21 cellular contexts compared by ENCODE assay signal in the genomic region with DNA sequence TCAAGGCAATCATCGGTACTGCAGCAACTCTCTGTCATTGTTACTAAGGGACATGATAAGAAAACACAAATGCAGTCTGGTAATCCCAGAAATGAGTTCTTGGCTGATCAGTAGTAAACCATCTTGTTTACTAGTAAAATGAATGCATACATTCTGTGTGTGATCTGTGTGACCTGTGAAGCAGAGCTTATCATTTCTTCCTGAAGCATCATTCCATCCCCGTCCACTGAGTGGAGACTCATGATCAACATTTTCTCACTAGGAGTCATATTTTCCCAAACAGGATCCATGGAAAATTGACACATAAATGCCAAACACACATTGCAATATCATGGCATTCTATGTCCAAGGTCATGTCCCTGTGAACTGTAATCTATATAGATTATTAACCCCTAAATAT.
"Had no signal": no experiment of that assay in that cellular context is flagged by ENCODE, and none has a peak within 500 bp of the region (broad histone marks: within the 10 kb centered on the region; RNA-seq: fewer than 3 reads in every experiment).

No MANE protein-coding gene starts in this region.

- H3K9me3 Mint-ChIP-seq: activated CD4-positive, alpha-beta memory T cell treated with anti-CD3 and anti-CD28 coated beads, Interleukin-2, amount 10 ng/mL, durations not matched to agents 7 days and 5 days; activated CD4-positive, alpha-beta T cell treated with anti-CD3 and anti-CD28 coated beads, Interleukin-2, amount 10 ng/mL, durations not matched to agents 24 days and 14 days; activated naive CD8-positive, alpha-beta T cell treated with anti-CD3 and anti-CD28 coated beads, Interleukin-2, amount 50 U/mL, for 24 hours had no signal

- H3K4me1 Mint-ChIP-seq: activated CD4-positive, alpha-beta memory T cell treated with anti-CD3 and anti-CD28 coated beads, Interleukin-2, amount 10 ng/mL, durations not matched to agents 7 days and 5 days; activated CD4-positive, alpha-beta T cell treated with anti-CD3 and anti-CD28 coated beads, Interleukin-2, amount 10 ng/mL, durations not matched to agents 24 days and 14 days; activated naive CD8-positive, alpha-beta T cell treated with anti-CD3 and anti-CD28 coated beads, Interleukin-2, amount 50 U/mL, for 24 hours; naive thymus-derived CD4-positive, alpha-beta T cell; stimulated activated memory B cell treated with anti-CD40 and anti-IgM and Interleukin-4, amounts not matched to agents 10 μg/mL and 1 μg/mL and 100 μg/mL, for 72 hours had no signal

- DNase-seq: activated CD4-positive, alpha-beta memory T cell treated with anti-CD3 and anti-CD28 coated beads, Interleukin-2, amount 10 ng/mL, durations not matched to agents 7 days and 5 days; activated CD4-positive, alpha-beta T cell treated with anti-CD3 and anti-CD28 coated beads, Interleukin-2, amount 10 ng/mL, durations not matched to agents 24 days and 14 days; activated gamma-delta T cell; activated naive CD4-positive, alpha-beta T cell treated with anti-CD3 and anti-CD28 coated beads, Interleukin-2, amount 50 U/mL, for 16 hours; activated naive CD8-positive, alpha-beta T cell treated with anti-CD3 and anti-CD28 coated beads, Interleukin-2, amount 50 U/mL, for 24 hours; activated T-cell treated with anti-CD3 and anti-CD28 coated beads for 4 hours; effector CD4-positive, alpha-beta T cell; erythroblast; foreskin melanocyte; kidney; naive thymus-derived CD4-positive, alpha-beta T cell; posterior cingulate gyrus; small intestine; stimulated activated CD4-positive, alpha-beta T cell treated with anti-CD3 and anti-CD28 coated beads, Interleukin-2, amount 100 ng/mL, for 24 hours; stomach; upper lobe of right lung had no signal

- H3K27me3 ChIP-seq: stomach, upper lobe of right lung had no signal

- H3K4me1 ChIP-seq: upper lobe of right lung had no signal

- H3K4me3 Mint-ChIP-seq: activated CD4-positive, alpha-beta memory T cell treated with anti-CD3 and anti-CD28 coated beads, Interleukin-2, amount 10 ng/mL, durations not matched to agents 7 days and 5 days; activated CD4-positive, alpha-beta T cell treated with anti-CD3 and anti-CD28 coated beads, Interleukin-2, amount 10 ng/mL, durations not matched to agents 24 days and 14 days; activated naive CD8-positive, alpha-beta T cell treated with anti-CD3 and anti-CD28 coated beads, Interleukin-2, amount 50 U/mL, for 24 hours; dendritic cell treated with granulocyte-macrophage colony-stimulating factor and Interleukin-4, amounts not matched to agents 40 ng/mL and 50 ng/mL, for 4 days; naive thymus-derived CD4-positive, alpha-beta T cell; neural crest cell; stimulated activated memory B cell treated with anti-CD40 and anti-IgM and Interleukin-4, amounts not matched to agents 10 μg/mL and 1 μg/mL and 100 μg/mL, for 72 hours had no signal

- H3K27ac Mint-ChIP-seq: activated CD4-positive, alpha-beta memory T cell treated with anti-CD3 and anti-CD28 coated beads, Interleukin-2, amount 10 ng/mL, durations not matched to agents 7 days and 5 days; activated CD4-positive, alpha-beta T cell treated with anti-CD3 and anti-CD28 coated beads, Interleukin-2, amount 10 ng/mL, durations not matched to agents 24 days and 14 days; activated naive CD8-positive, alpha-beta T cell treated with anti-CD3 and anti-CD28 coated beads, Interleukin-2, amount 50 U/mL, for 24 hours; dendritic cell treated with granulocyte-macrophage colony-stimulating factor and Interleukin-4, amounts not matched to agents 40 ng/mL and 50 ng/mL, for 4 days; naive thymus-derived CD4-positive, alpha-beta T cell; stimulated activated memory B cell treated with anti-CD40 and anti-IgM and Interleukin-4, amounts not matched to agents 10 μg/mL and 1 μg/mL and 100 μg/mL, for 72 hours had no signal

- H3K36me3 Mint-ChIP-seq: naive thymus-derived CD4-positive, alpha-beta T cell; stimulated activated memory B cell treated with anti-CD40 and anti-IgM and Interleukin-4, amounts not matched to agents 10 μg/mL and 1 μg/mL and 100 μg/mL, for 72 hours had no signal

- H3K4me3 ChIP-seq: lung, stomach, upper lobe of right lung had no signal

- ATAC-seq: activated naive CD8-positive, alpha-beta T cell treated with anti-CD3 and anti-CD28 coated beads, Interleukin-2, amount 50 U/mL, for 24 hours; naive thymus-derived CD4-positive, alpha-beta T cell; sciatic nerve; stimulated activated memory B cell treated with anti-CD40 and anti-IgM and Interleukin-4, amounts not matched to agents 10 μg/mL and 1 μg/mL and 100 μg/mL, for 72 hours; upper lobe of right lung had no signal

- H3K27ac ChIP-seq: stomach, upper lobe of right lung had no signal

- H3K27me3 Mint-ChIP-seq: activated CD4-positive, alpha-beta memory T cell treated with anti-CD3 and anti-CD28 coated beads, Interleukin-2, amount 10 ng/mL, durations not matched to agents 7 days and 5 days; activated CD4-positive, alpha-beta T cell treated with anti-CD3 and anti-CD28 coated beads, Interleukin-2, amount 10 ng/mL, durations not matched to agents 24 days and 14 days; activated naive CD8-positive, alpha-beta T cell treated with anti-CD3 and anti-CD28 coated beads, Interleukin-2, amount 50 U/mL, for 24 hours; dendritic cell treated with granulocyte-macrophage colony-stimulating factor and Interleukin-4, amounts not matched to agents 40 ng/mL and 50 ng/mL, for 4 days; naive thymus-derived CD4-positive, alpha-beta T cell; stimulated activated memory B cell treated with anti-CD40 and anti-IgM and Interleukin-4, amounts not matched to agents 10 μg/mL and 1 μg/mL and 100 μg/mL, for 72 hours had no signal

- H3K9me3 ChIP-seq: stomach, upper lobe of right lung had no signal

- H3K36me3 ChIP-seq: stomach, upper lobe of right lung had no signal
